ENCODE assay signal across 16 cellular contexts in genomic region chr11:125272822-125273221, GRCh38.
DNase-seq lines count a peak whose midpoint lies in the region; ATAC-seq and TF ChIP-seq lines count a peak whose summit lies in the region.
"Had no signal": no experiment of that assay in that cellular context is flagged by ENCODE, and none has a peak within 500 bp of the region (broad histone marks: within the 10 kb centered on the region; RNA-seq: fewer than 3 reads in every experiment).

No MANE protein-coding gene starts in this region.

- H3K36me3 Mint-ChIP-seq in WTC11 (no peaks in the 10 kb centered on the region), neural crest cell (ENCODE audit: low read depth) (peaks cover 4% of the 10 kb centered on the region)

- H3K4me3 Mint-ChIP-seq in WTC11 (no peak overlapping the region), neural crest cell (no peak overlapping the region)
- H3K4me3 Mint-ChIP-seq: HFFc6 had no signal

- H3K4me1 Mint-ChIP-seq in WTC11 (peaks cover 15% of the 10 kb centered on the region), neural crest cell (peaks cover 52% of the 10 kb centered on the region)

- H3K27ac Mint-ChIP-seq in WTC11 = no peak overlapping the region
- H3K27ac Mint-ChIP-seq in neural crest cell (ENCODE audit: unreplicated experiment) = peak overlapping the region; percentile 27
- H3K27ac Mint-ChIP-seq: HFFc6 had no signal

- CTCF ChIA-PET in WTC11 (lab: Charles Lee) = interaction anchor here (0.6 to 2.3 kb wide), 5 partner anchors 15 to 159 kb away, joined by 3 to 7 read pairs (median 4); no protein-coding TSS in a partner anchor

- H3K27me3 Mint-ChIP-seq in WTC11 (ENCODE audit: low read depth) (no peaks in the 10 kb centered on the region), neural crest cell (ENCODE audit: low read depth) (peaks cover 2% of the 10 kb centered on the region)

- H3K9me3 Mint-ChIP-seq in WTC11 (no peaks in the 10 kb centered on the region), neural crest cell (no peaks in the 10 kb centered on the region)
- H3K9me3 Mint-ChIP-seq: HFFc6 had no signal

- ATAC-seq in WTC11 (peak; percentile 56), GM18873 (IDR thresholded peaks at IDR 0.05; ENCODE audit: low FRiP score, unreplicated experiment) (no peak), GM21737 (IDR thresholded peaks at IDR 0.05; ENCODE audit: unreplicated experiment) (no peak)
- ATAC-seq: SK-N-SH treated with all-trans-retinoic acid at 6 μM for 48 hours had no signal

- TF ChIP-seq CTCF in WTC11 (IDR thresholded peaks at IDR 0.05) (no peak), neural crest cell (conservative IDR thresholded peaks at IDR 0.05) (no peak)

- POLR2A ChIA-PET in WTC11 (lab: Charles Lee) = no interaction called here

- DNase-seq in ELF-1 (ENCODE audit: low read depth, low spot score) (peak; percentile 67), WTC11 (ENCODE audit: low spot score) (no peak), islet precursor cell (peak; percentile 88), neural crest cell (ENCODE audit: low read depth, low spot score) (no peak), kidney tubule cell (ENCODE audit: low spot score) (no peak), NCI-H1694 (lab: John Stamatoyannopoulos, UW) (no peak)
- DNase-seq: C1 segment of cervical spinal cord, DMS153, HFFc6, NCI-H1436 treated with DMSO at 0.1 percent for 48 hours, NCI-H446, PC-9, Right ventricle myocardium superior had no signal

TF ChIP-seq in WTC11, 78 proteins besides CTCF, POLR2A, EP300 and RAD21:
- TF ChIP-seq FOXK1 (CRISPR knock-in tag; IDR thresholded peaks at IDR 0.05) = no peak
- no peak for TF ChIP-seq USF2 (CRISPR knock-in tag; IDR thresholded peaks at IDR 0.05)
- no peak for TF ChIP-seq SOX15 (CRISPR knock-in tag; IDR thresholded peaks at IDR 0.05)
- TF ChIP-seq OVOL2 (CRISPR knock-in tag; IDR thresholded peaks at IDR 0.05; ENCODE audit: borderline replicate concordance) = no peak
- TF ChIP-seq TEAD4 (CRISPR knock-in tag; IDR thresholded peaks at IDR 0.05) = no peak
- TF ChIP-seq ZNF425 (CRISPR knock-in tag; conservative IDR thresholded peaks at IDR 0.05) = no peak
- TF ChIP-seq ZNF416 (CRISPR knock-in tag; IDR thresholded peaks at IDR 0.05) = no peak
- no peak for TF ChIP-seq PRRX2 (CRISPR knock-in tag; IDR thresholded peaks at IDR 0.05)
- TF ChIP-seq ZBTB43 (CRISPR knock-in tag; IDR thresholded peaks at IDR 0.05) = no peak
- TF ChIP-seq ZNF121 (CRISPR knock-in tag; IDR thresholded peaks at IDR 0.05) = no peak
TF ChIP-seq in WTC11: peak in this region for 0.

Comparison
In these comparisons a context has a peak if more than half of its experiments do, and no peak if none do; other contexts are left out.
1. DNase-seq: peak in ELF-1 (single experiment) and islet precursor cell (single experiment); none in WTC11 (single experiment), neural crest cell (single experiment), kidney tubule cell (single experiment) and NCI-H1694 (single experiment).